ENCODE assay signal across 24 cellular contexts in genomic region chr18:61935362-61935761, GRCh38.
"Had no signal": no experiment of that assay in that cellular context is flagged by ENCODE, and none has a peak within 500 bp of the region (broad histone marks: within the 10 kb centered on the region; RNA-seq: fewer than 3 reads in every experiment).

No MANE protein-coding gene starts in this region.

- H3K27ac ChIP-seq: adrenal gland, breast epithelium, coronary artery, sigmoid colon, testis, upper lobe of left lung, VCaP had no signal

- H3K36me3 Mint-ChIP-seq: mesothelial cell of epicardium; stimulated activated memory B cell treated with anti-CD40 and anti-IgM and Interleukin-4, amounts not matched to agents 10 μg/mL and 1 μg/mL and 100 μg/mL, for 72 hours had no signal

- H3K36me3 ChIP-seq: adrenal gland, breast epithelium, sigmoid colon, upper lobe of left lung had no signal

- DNase-seq: activated CD4-positive, alpha-beta T cell treated with anti-CD3 and anti-CD28 coated beads, Interleukin-2, amount 50 U/mL, for 1 hour; activated CD4-positive, CD25-positive, alpha-beta regulatory T cell treated with anti-CD3 and anti-CD28 coated beads, Interleukin-2, amount 50 U/mL, for 72 hours; activated gamma-delta T cell treated with Interleukin-2 at 50 U/mL for 16 hours; adrenal gland; foreskin melanocyte; glutamatergic neuron; hippocampal formation; islet precursor cell; left colon; occipital lobe; posterior cingulate gyrus; sigmoid colon; stimulated activated CD4-positive, alpha-beta T cell treated with anti-CD3 and anti-CD28 coated beads, Interleukin-4, amount 100 ng/mL, for 24 hours; testis; upper lobe of left lung had no signal

- H3K4me1 Mint-ChIP-seq: mesothelial cell of epicardium; stimulated activated memory B cell treated with anti-CD40 and anti-IgM and Interleukin-4, amounts not matched to agents 10 μg/mL and 1 μg/mL and 100 μg/mL, for 72 hours had no signal

- H3K4me3 Mint-ChIP-seq: activated T-helper 1 cell treated with anti-CD3 and anti-CD28 coated beads, Interleukin-12 subunit alpha, Interleukin-12 subunit beta, Interleukin-2, Interleukin-4 antibody, amounts not matched to agents 30 ng/mL and 10 ng/mL and 1 ng/mL, durations not matched to agents 14 hours and 24 hours and 36 hours; mesothelial cell of epicardium; natural killer cell treated with Interleukin-12 subunit alpha and Interleukin-12 subunit beta and Interleukin-15 and Interleukin-18, amount 100 ng/mL, for 72 hours; stimulated activated memory B cell treated with anti-CD40 and anti-IgM and Interleukin-4, amounts not matched to agents 10 μg/mL and 1 μg/mL and 100 μg/mL, for 72 hours had no signal

- ATAC-seq: activated naive CD4-positive, alpha-beta T cell treated with anti-CD3 and anti-CD28 coated beads, Interleukin-2, amount 50 U/mL, for 72 hours; left colon; natural killer cell treated with Interleukin-12 subunit alpha and Interleukin-12 subunit beta and Interleukin-15 and Interleukin-18, amount 100 ng/mL, for 72 hours; stimulated activated memory B cell treated with anti-CD40 and anti-IgM and Interleukin-4, amounts not matched to agents 10 μg/mL and 1 μg/mL and 100 μg/mL, for 72 hours had no signal

- H3K27me3 ChIP-seq: adrenal gland, breast epithelium, sigmoid colon, testis, upper lobe of left lung had no signal

- H3K4me3 ChIP-seq: adrenal gland, breast epithelium, coronary artery, lung, sigmoid colon, testis, upper lobe of left lung had no signal

- H3K9me3 Mint-ChIP-seq: mesothelial cell of epicardium; natural killer cell treated with Interleukin-12 subunit alpha and Interleukin-12 subunit beta and Interleukin-15 and Interleukin-18, amount 100 ng/mL, for 72 hours; stimulated activated memory B cell treated with anti-CD40 and anti-IgM and Interleukin-4, amounts not matched to agents 10 μg/mL and 1 μg/mL and 100 μg/mL, for 72 hours had no signal

- H3K27ac Mint-ChIP-seq: activated naive CD4-positive, alpha-beta T cell treated with anti-CD3 and anti-CD28 coated beads, Interleukin-2, amount 50 U/mL, for 72 hours; activated T-helper 1 cell treated with anti-CD3 and anti-CD28 coated beads, Interleukin-12 subunit alpha, Interleukin-12 subunit beta, Interleukin-2, Interleukin-4 antibody, amounts not matched to agents 30 ng/mL and 10 ng/mL and 1 ng/mL, durations not matched to agents 14 hours and 24 hours and 36 hours; mesothelial cell of epicardium; natural killer cell treated with Interleukin-12 subunit alpha and Interleukin-12 subunit beta and Interleukin-15 and Interleukin-18, amount 100 ng/mL, for 72 hours; stimulated activated memory B cell treated with anti-CD40 and anti-IgM and Interleukin-4, amounts not matched to agents 10 μg/mL and 1 μg/mL and 100 μg/mL, for 72 hours had no signal

- H3K9me3 ChIP-seq: adrenal gland, breast epithelium, sigmoid colon, testis, upper lobe of left lung had no signal

- H3K4me1 ChIP-seq: adrenal gland, breast epithelium, testis, upper lobe of left lung had no signal
